ENCODE assay signal across 19 cellular contexts in the genomic region with DNA sequence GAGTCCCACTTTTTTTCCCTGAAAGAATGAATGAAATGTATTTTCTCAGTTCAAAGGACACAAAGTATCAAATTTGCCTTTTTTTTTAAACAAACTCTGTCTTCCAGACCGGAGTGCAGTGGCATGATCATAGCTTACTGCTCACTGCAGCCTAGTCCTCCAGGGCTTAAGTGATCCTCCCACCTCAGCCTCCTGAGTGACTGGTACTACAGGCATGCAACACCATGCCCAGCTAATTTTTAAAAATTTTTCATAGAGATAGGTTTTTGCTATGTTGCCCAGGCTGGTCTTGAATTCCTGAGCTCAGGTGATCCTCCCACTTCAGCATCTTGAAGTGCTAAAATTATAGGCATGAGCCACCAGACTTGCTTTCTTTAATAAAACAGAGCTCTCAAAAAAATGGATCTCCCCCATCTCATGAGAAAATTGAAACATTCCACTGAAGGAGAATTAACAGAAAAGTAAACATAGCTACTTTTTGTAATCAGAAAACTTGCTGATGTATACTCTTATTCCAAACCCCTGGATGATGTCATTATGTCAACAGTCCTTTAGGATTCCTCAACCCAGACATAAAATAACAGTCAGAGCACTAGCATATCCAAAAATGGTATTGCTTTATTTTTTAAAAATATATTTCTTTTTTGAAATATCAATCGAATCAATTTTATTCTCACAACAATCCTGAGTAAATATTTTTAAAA. TPM values are rescaled to one million over a fixed set of nuclear protein-coding genes. Genes with fewer than 3 reads are reported as not detected.
DNase-seq lines count a peak whose midpoint lies in the region; ATAC-seq, FAIRE-seq and TF ChIP-seq lines count a peak whose summit lies in the region.
"Had no signal": no experiment of that assay in that cellular context is flagged by ENCODE, and none has a peak within 500 bp of the region (broad histone marks: within the 10 kb centered on the region; RNA-seq: fewer than 3 reads in every experiment).

No MANE protein-coding gene starts in this region.

- H3K27me3 ChIP-seq in PC-9 (ENCODE audit: insufficient read depth, low read depth) (no peaks in the 10 kb centered on the region), H1 (replicated peaks in 1 of 4; ENCODE audit: control insufficient read depth in 3 of 4, extremely low read depth in 1 of 4, insufficient read depth in 3 of 4, low read length in 3 of 4) (no peaks in the 10 kb centered on the region), neuronal stem cell (ENCODE audit: control insufficient read depth in 3 of 3, insufficient read depth in 3 of 3, low read depth in 1 of 3, low read length in 3 of 3) (no peaks in the 10 kb centered on the region)

- H3K4me3 ChIP-seq in PC-9: no peak overlapping the region
- H3K4me3 ChIP-seq in H1 (ENCODE audit: extremely low read depth in 1 of 4, insufficient read depth in 2 of 4, low read depth in 3 of 4, low read length in 4 of 4): no peak overlapping the region
- no peak overlapping the region for H3K4me3 ChIP-seq in neuronal stem cell (ENCODE audit: low read length in 2 of 2)

- intact Hi-C loops in PC-9 (cut with micrococcal nuclease; ENCODE audit: unreplicated experiment) (no loop called here), posterior cingulate gyrus (cut with DNase I) (no loop called here)

- H3K9me2 ChIP-seq in PC-9 (ENCODE audit: insufficient read depth): no peaks in the 10 kb centered on the region

- no TSS peak for BruUV-seq in PC-9 (replicated peaks; lab: Mats Ljungman, UMichigan)

- H3K9ac ChIP-seq in H1 (replicated peaks in 1 of 4; ENCODE audit: extremely low read depth in 1 of 4, low read depth in 3 of 4, low read length in 3 of 4): no peak overlapping the region
- H3K9ac ChIP-seq in neuronal stem cell (ENCODE audit: low read depth, low read length, poor library complexity): no peak overlapping the region

- H3K27me3 Mint-ChIP-seq in nephron (ENCODE audit: low read depth): no peaks in the 10 kb centered on the region
- H3K27me3 Mint-ChIP-seq: activated naive CD8-positive, alpha-beta T cell treated with anti-CD3 and anti-CD28 coated beads, Interleukin-2, amount 50 U/mL, for 24 hours; CD4-positive, CD25-positive, alpha-beta regulatory T cell; progenitor cell of endocrine pancreas; stimulated activated naive CD8-positive, alpha-beta T cell treated with anti-CD3 and anti-CD28 coated beads, Interleukin-15, Interleukin-2, amounts not matched to agents 100 ng/mL and 50 ng/mL, for 24 hours had no signal

- TF ChIP-seq RAD21 in H1 (IDR thresholded peaks at IDR 0.05 in 1 of 2, conservative IDR thresholded peaks at IDR 0.05 in 1 of 2; ENCODE audit: low read depth in 2 of 2, low read length in 2 of 2): no peak

- H3K4ac ChIP-seq in H1 (replicated peaks; ENCODE audit: insufficient read length, low read depth, low read length) (no peak overlapping the region), neuronal stem cell (ENCODE audit: low read length) (no peak overlapping the region)

- no peaks in the 10 kb centered on the region for H3K36me3 Mint-ChIP-seq in nephron (ENCODE audit: low read depth)
- H3K36me3 Mint-ChIP-seq: mesothelial cell of epicardium had no signal

- H2BK20ac ChIP-seq in H1 (ENCODE audit: low read length): no peak overlapping the region

- H3F3A ChIP-seq in PC-9 (ENCODE audit: insufficient read depth, low read depth): peaks cover 19% of the 10 kb centered on the region

- CTCF ChIA-PET in PC-9 (lab: Charles Lee): interaction anchor here (0.6 kb wide), 1 partner anchor 17 kb away, joined by 4 read pairs; no protein-coding TSS in a partner anchor
- CTCF ChIA-PET in H1 (lab: Charles Lee; ENCODE audit: partially characterized antibody): interaction anchor here (0.8 to 1.7 kb wide), 5 partner anchors 14 to 250 kb away, joined by 3 to 5 read pairs (median 3); a partner anchor contains a TSS

- H3K9me3 ChIP-seq in PC-9 (ENCODE audit: insufficient read depth, low read depth) (no peaks in the 10 kb centered on the region), H1 (ENCODE audit: insufficient read depth in 2 of 2, low read depth in 1 of 2, low read length in 1 of 2) (no peaks in the 10 kb centered on the region), neuronal stem cell (replicated peaks in 1 of 2; ENCODE audit: control insufficient read depth in 2 of 2, insufficient read depth in 1 of 2, low read depth in 1 of 2, low read length in 2 of 2) (no peaks in the 10 kb centered on the region)

- H2BK5ac ChIP-seq in H1 (ENCODE audit: low read depth, low read length) (no peak overlapping the region), neuronal stem cell (ENCODE audit: low read length) (no peak overlapping the region)

- H3K14ac ChIP-seq in H1 (ENCODE audit: insufficient read length): no peak overlapping the region
- no peak overlapping the region for H3K14ac ChIP-seq in neuronal stem cell (ENCODE audit: low read length)

- peak overlapping the region; percentile 3; the same call in 1 of the 2 replicates for H3K18ac ChIP-seq in H1 (ENCODE audit: extremely low read depth, low read length)
- H3K18ac ChIP-seq in neuronal stem cell (ENCODE audit: low read length): no peak overlapping the region

- H3K27ac ChIP-seq in PC-9 (no peak overlapping the region), H1 (ENCODE audit: low read depth, low read length) (no peak overlapping the region), neuronal stem cell (replicated peaks; ENCODE audit: low read length) (no peak overlapping the region)
- H3K27ac ChIP-seq: VCaP had no signal

- H4K8ac ChIP-seq in H1 (ENCODE audit: extremely low read depth, insufficient read depth, low read length) (no peak overlapping the region), neuronal stem cell (ENCODE audit: low read depth, low read length) (no peak overlapping the region)

- no peak overlapping the region for H2AFZ ChIP-seq in PC-9
- no peak overlapping the region for H2AFZ ChIP-seq in H1 (ENCODE audit: low read length)
- no peak overlapping the region for H2AFZ ChIP-seq in neuronal stem cell (ENCODE audit: low read length)

- no peak overlapping the region for H2AK5ac ChIP-seq in H1 (ENCODE audit: low read depth, low read length)
- H2AK5ac ChIP-seq in neuronal stem cell (ENCODE audit: low read depth, low read length): no peak overlapping the region

- H3K79me1 ChIP-seq in H1 (ENCODE audit: low read depth, low read length) (no peaks in the 10 kb centered on the region), neuronal stem cell (ENCODE audit: low read depth, low read length) (no peaks in the 10 kb centered on the region)

- no peak overlapping the region for H4K91ac ChIP-seq in H1 (replicated peaks; ENCODE audit: insufficient read length, low read length)
- no peak overlapping the region for H4K91ac ChIP-seq in neuronal stem cell (ENCODE audit: low read depth, low read length, poor library complexity)

- H4K20me1 ChIP-seq in PC-9 (ENCODE audit: insufficient read depth) (no peaks in the 10 kb centered on the region), H1 (replicated peaks in 1 of 2; ENCODE audit: control insufficient read depth in 1 of 2, insufficient read depth in 2 of 2, low read length in 2 of 2) (no peaks in the 10 kb centered on the region)

- no peak overlapping the region for H4K5ac ChIP-seq in H1 (ENCODE audit: insufficient read length, low read depth, low read length)

- no peak for ATAC-seq in HG03097 (IDR thresholded peaks at IDR 0.05; ENCODE audit: low FRiP score, unreplicated experiment)
- ATAC-seq: activated naive CD8-positive, alpha-beta T cell treated with anti-CD3 and anti-CD28 coated beads, Interleukin-2, amount 50 U/mL, for 24 hours had no signal

- no peak overlapping the region for H3K23ac ChIP-seq in H1 (ENCODE audit: insufficient read length)
- no peak overlapping the region for H3K23ac ChIP-seq in neuronal stem cell (ENCODE audit: low read depth, low read length, poor library complexity)

- peak overlapping the region; percentile 13; the same call in 1 of the 2 replicates for H3K4me2 ChIP-seq in PC-9
- no peak overlapping the region for H3K4me2 ChIP-seq in H1 (ENCODE audit: insufficient read depth in 1 of 2, low read depth in 2 of 2, low read length in 2 of 2)
- no peak overlapping the region for H3K4me2 ChIP-seq in neuronal stem cell (ENCODE audit: insufficient read depth, low read length, poor library complexity, severe bottlenecking)

- no peaks in the 10 kb centered on the region for H3K9me3 Mint-ChIP-seq in nephron
- H3K9me3 Mint-ChIP-seq: activated naive CD8-positive, alpha-beta T cell treated with anti-CD3 and anti-CD28 coated beads, Interleukin-2, amount 50 U/mL, for 24 hours; CD4-positive, CD25-positive, alpha-beta regulatory T cell; mesothelial cell of epicardium; stimulated activated naive CD8-positive, alpha-beta T cell treated with anti-CD3 and anti-CD28 coated beads, Interleukin-15, Interleukin-2, amounts not matched to agents 100 ng/mL and 50 ng/mL, for 24 hours had no signal

- DNase-seq in Daoy (ENCODE audit: low read depth) (peak; percentile 55), PC-9 (peak in 1 of 2 experiments; percentile 56), H1 (ENCODE audit: low read depth in 1 of 2, low spot score in 2 of 2) (no peak), neuronal stem cell (ENCODE audit: low spot score) (no peak), posterior cingulate gyrus (no peak)
- no peak for DNase-seq in effector CD4-positive, alpha-beta T cell
- DNase-seq: activated naive CD8-positive, alpha-beta T cell treated with anti-CD3 and anti-CD28 coated beads, Interleukin-2, amount 50 U/mL, for 24 hours; CD4-positive, CD25-positive, alpha-beta regulatory T cell; effector memory CD4-positive, alpha-beta T cell; NCI-H1092; NCI-H510A; SHP77; stimulated activated CD4-positive, alpha-beta T cell treated with anti-CD3 and anti-CD28 coated beads, Interleukin-4, amount 100 ng/mL, for 4 hours had no signal

- no peak for TF ChIP-seq CTCF in PC-9 (conservative IDR thresholded peaks at IDR 0.05)
- TF ChIP-seq CTCF in H1 (IDR thresholded peaks at IDR 0.05; ENCODE audit: control extremely low read depth in 1 of 3, insufficient read depth in 1 of 3, low read depth in 1 of 3, low read length in 3 of 3): no peak
- TF ChIP-seq CTCF in nephron (IDR thresholded peaks at IDR 0.05; ENCODE audit: unreplicated experiment in 3 of 3): no peak

- 85% methylated on average over 2 of the region's 2 CpGs; no CpG with 5 or more reads in 1 of the 2 experiments for WGBS in H1 (ENCODE audit: extremely low coverage in 1 of 2, insufficient coverage in 1 of 2, insufficient read length in 1 of 2, insufficient replicate concordance in 2 of 2, low coverage in 1 of 2, low lambda C conversion rate in 2 of 2, missing lambda C conversion rate in 1 of 2), 2 experiments
- no CpG with 5 or more reads among the region's 2 CpGs for WGBS in neuronal stem cell (ENCODE audit: extremely low coverage in 2 of 2, insufficient read length in 2 of 2, insufficient replicate concordance in 1 of 2), 2 donors

- H3K4me1 ChIP-seq in PC-9 (replicated peaks; ENCODE audit: insufficient read depth) (peaks cover 39% of the 10 kb centered on the region), H1 (replicated peaks in 1 of 4; ENCODE audit: control insufficient read depth in 3 of 4, insufficient read depth in 4 of 4, low read length in 3 of 4) (peaks cover 0 to 9% (median 7%) of the 10 kb centered on the region in 4 experiments; a peak in 4 of 7 replicates), neuronal stem cell (ENCODE audit: control insufficient read depth in 2 of 2, insufficient read depth in 1 of 2, low read depth in 1 of 2, low read length in 2 of 2) (peaks cover 3 to 12% of the 10 kb centered on the region in 2 donors)

- peaks cover 46% of the 10 kb centered on the region for H3K4me1 Mint-ChIP-seq in nephron

- POLR2A ChIA-PET in PC-9 (lab: Charles Lee; ENCODE audit: unreplicated experiment): interaction anchor here (0.6 kb wide), 1 partner anchor 17 kb away, joined by 5 read pairs; no protein-coding TSS in a partner anchor
- POLR2A ChIA-PET in H1 (lab: Charles Lee; ENCODE audit: partially characterized antibody): interaction anchor here (1.0 to 1.3 kb wide), 3 partner anchors 12 to 14 kb away, joined by 3 to 11 read pairs (median 7); a partner anchor contains a TSS

- TF ChIP-seq POLR2A in H1 (IDR thresholded peaks at IDR 0.05; ENCODE audit: control extremely low read depth in 1 of 2, low read depth in 2 of 2, low read length in 2 of 2): no peak

- no peak for TF ChIP-seq EP300 in H1 (IDR thresholded peaks at IDR 0.05; ENCODE audit: borderline replicate concordance in 1 of 2, low read depth in 2 of 2, low read length in 2 of 2)

- no peak overlapping the region for H3K56ac ChIP-seq in H1 (replicated peaks; ENCODE audit: insufficient read length, low read depth, low read length)

- FAIRE-seq in H1 (lab: Jason Lieb, UNC): no peak

- H2BK15ac ChIP-seq in H1 (ENCODE audit: low read length) (no peak overlapping the region), neuronal stem cell (ENCODE audit: low read length) (no peak overlapping the region)

- H3K27ac Mint-ChIP-seq in nephron: peak overlapping the region; percentile 41 to 97 (median 91)
- H3K27ac Mint-ChIP-seq: activated naive CD8-positive, alpha-beta T cell treated with anti-CD3 and anti-CD28 coated beads, Interleukin-2, amount 50 U/mL, for 24 hours; CD4-positive, CD25-positive, alpha-beta regulatory T cell; progenitor cell of endocrine pancreas; stimulated activated naive CD8-positive, alpha-beta T cell treated with anti-CD3 and anti-CD28 coated beads, Interleukin-15, Interleukin-2, amounts not matched to agents 100 ng/mL and 50 ng/mL, for 24 hours had no signal

- H3K23me2 ChIP-seq in H1 (ENCODE audit: low read depth, low read length): no peaks in the 10 kb centered on the region

- H3K36me3 ChIP-seq in PC-9 (ENCODE audit: low read depth) (no peaks in the 10 kb centered on the region), H1 (ENCODE audit: control insufficient read depth in 2 of 4, insufficient read depth in 4 of 4, low read length in 3 of 4) (no peaks in the 10 kb centered on the region), neuronal stem cell (replicated peaks in 1 of 2; ENCODE audit: control insufficient read depth in 2 of 2, insufficient read depth in 2 of 2, low read length in 2 of 2) (no peaks in the 10 kb centered on the region)

- H2BK12ac ChIP-seq in H1 (ENCODE audit: low read depth, low read length): no peak overlapping the region
- no peak overlapping the region for H2BK12ac ChIP-seq in neuronal stem cell (ENCODE audit: low read length)

- no peaks in the 10 kb centered on the region for H3K79me2 ChIP-seq in PC-9 (ENCODE audit: low read depth)
- no peaks in the 10 kb centered on the region for H3K79me2 ChIP-seq in H1 (ENCODE audit: control insufficient read depth in 1 of 2, insufficient read depth in 2 of 2, low read length in 2 of 2)

- peak overlapping the region in 1 of 3 experiments; percentile 20 for H3K4me3 Mint-ChIP-seq in nephron
- H3K4me3 Mint-ChIP-seq: activated naive CD8-positive, alpha-beta T cell treated with anti-CD3 and anti-CD28 coated beads, Interleukin-2, amount 50 U/mL, for 24 hours; CD4-positive, CD25-positive, alpha-beta regulatory T cell; mesothelial cell of epicardium; stimulated activated naive CD8-positive, alpha-beta T cell treated with anti-CD3 and anti-CD28 coated beads, Interleukin-15, Interleukin-2, amounts not matched to agents 100 ng/mL and 50 ng/mL, for 24 hours had no signal

- H2BK120ac ChIP-seq in H1 (replicated peaks; ENCODE audit: low read depth, low read length) (no peak overlapping the region), neuronal stem cell (ENCODE audit: low read depth, low read length) (no peak overlapping the region)

RNA-seq across cellular contexts. Expression of a gene that starts 12.3 kb away (rescaled TPM):
- total RNA-seq in Daoy (2014; rRNA removed; shearing (Covaris generic)): 8.4 and 9.1 TPM in 2 replicates
- total RNA-seq in PC-9 (2021): 3.2 and 4.2 TPM in 2 replicates
- 20.2 and 21.4 TPM in 2 replicates for total RNA-seq in H1 (2021; fragmentation: NEBNext Ultra II Directional; extraction: Animal tissue kit (Norgen Biotek cat#: 25700))
- 6.3 and 7.4 TPM in 2 replicates for polyA plus RNA-seq in H1 (2011; rRNA removed)
- 10.0 TPM for polyA plus RNA-seq in H1 (2011; cell fraction: cytosol; rRNA removed)
- 9.9 TPM for polyA plus RNA-seq in H1 (2011; cell fraction: nucleus; rRNA removed)
- 8.6 to 12.7 TPM (median 9.8 TPM) in 4 replicates for polyA plus RNA-seq in H1 (2012, experiment 1 of 2)
- polyA plus RNA-seq in H1 (2012, experiment 2 of 2): 0.88 TPM
- 9.0 TPM for polyA plus RNA-seq in H1 (2013, experiment 1 of 2)
- polyA plus RNA-seq in H1 (2013, experiment 2 of 2): 10.2 TPM
- polyA minus RNA-seq in H1 (2011; rRNA and poly(A)+ RNA removed): 22.7 and 27.0 TPM in 2 replicates
- polyA minus RNA-seq in H1 (2011; cell fraction: cytosol; rRNA and poly(A)+ RNA removed): 16.4 TPM
- 57.7 TPM for polyA minus RNA-seq in H1 (2011; cell fraction: nucleus; rRNA and poly(A)+ RNA removed)
- polyA plus RNA-seq in neuronal stem cell (2013, experiment 1 of 2): 14.4 TPM
- polyA plus RNA-seq in neuronal stem cell (2013, experiment 2 of 2): 14.9 TPM

RNA-seq across cellular contexts. Expression of a gene that starts 14.2 kb away (rescaled TPM):
- 5,657 and 6,746 TPM in 2 replicates for total RNA-seq in Daoy (2014; rRNA removed; shearing (Covaris generic))
- total RNA-seq in PC-9 (2021): 14.8 TPM in 2 replicates
- 372 and 377 TPM in 2 replicates for total RNA-seq in H1 (2021; fragmentation: NEBNext Ultra II Directional; extraction: Animal tissue kit (Norgen Biotek cat#: 25700))
- 347 and 482 TPM in 2 replicates for polyA plus RNA-seq in H1 (2011; rRNA removed)
- polyA plus RNA-seq in H1 (2011; cell fraction: cytosol; rRNA removed): 194 TPM
- 278 TPM for polyA plus RNA-seq in H1 (2011; cell fraction: nucleus; rRNA removed)
- polyA plus RNA-seq in H1 (2012, experiment 1 of 2): 338 to 470 TPM (median 346 TPM) in 4 replicates
- polyA plus RNA-seq in H1 (2012, experiment 2 of 2): 463 TPM
- 166 TPM for polyA plus RNA-seq in H1 (2013, experiment 1 of 2)
- polyA plus RNA-seq in H1 (2013, experiment 2 of 2): 164 TPM
- polyA minus RNA-seq in H1 (2011; rRNA and poly(A)+ RNA removed): 278 and 312 TPM in 2 replicates
- polyA minus RNA-seq in H1 (2011; cell fraction: cytosol; rRNA and poly(A)+ RNA removed): 216 TPM
- 153 TPM for polyA minus RNA-seq in H1 (2011; cell fraction: nucleus; rRNA and poly(A)+ RNA removed)
- 689 TPM for polyA plus RNA-seq in neuronal stem cell (2013, experiment 1 of 2)
- polyA plus RNA-seq in neuronal stem cell (2013, experiment 2 of 2): 669 TPM

Comparison
In these comparisons a context has a peak if more than half of its experiments do, and no peak if none do; other contexts are left out.
1. RNA of a gene that starts 14.2 kb away (total RNA-seq): 5,657 to 6,746 TPM in Daoy and 372 to 377 TPM in H1; 14.8 TPM in PC-9; every median in the first group is over 10 times any median in the second.